21 cellular contexts compared by ENCODE assay signal in genomic region chr2:174477772-174478171, GRCh38.
"Had no signal": no experiment of that assay in that cellular context is flagged by ENCODE, and none has a peak within 500 bp of the region (broad histone marks: within the 10 kb centered on the region; RNA-seq: fewer than 3 reads in every experiment).

No MANE protein-coding gene starts in this region.

- ATAC-seq: activated T-cell treated with anti-CD3 and anti-CD28 coated beads, Interleukin-2, amount 50 U/mL, for 4 hours; stimulated activated naive CD8-positive, alpha-beta T cell treated with anti-CD3 and anti-CD28 coated beads, Interleukin-15, Interleukin-2, amounts not matched to agents 100 U/mL and 50 U/mL, for 24 hours had no signal

- DNase-seq: activated CD4-positive, alpha-beta T cell treated with anti-CD3 and anti-CD28 coated beads, Interleukin-2, amount 50 U/mL, for 1 hour; activated CD4-positive, CD25-positive, alpha-beta regulatory T cell treated with anti-CD3 and anti-CD28 coated beads, Interleukin-2, amount 50 U/mL, for 72 hours; activated CD8-positive, alpha-beta memory T cell treated with anti-CD3 and anti-CD28 coated beads, Interleukin-2, amount 50 U/mL, for 4 hours; activated naive CD4-positive, alpha-beta T cell treated with anti-CD3 and anti-CD28 coated beads for 36 hours; activated T-cell treated with anti-CD3 and anti-CD28 coated beads, Interleukin-2, amount 50 U/mL, for 4 hours; aorta; brain microvascular endothelial cell; colonic mucosa; erythroblast; foreskin melanocyte; head of caudate nucleus; kidney glomerular epithelial cell; left ventricle myocardium inferior; mammary epithelial cell; midbrain; nephron progenitor cell; nucleus accumbens; stimulated activated CD4-positive, alpha-beta T cell treated with anti-CD3 and anti-CD28 coated beads, Interleukin-2, amount 100 ng/mL, for 24 hours; stimulated activated naive CD8-positive, alpha-beta T cell treated with anti-CD3 and anti-CD28 coated beads, Interleukin-15, Interleukin-2, amounts not matched to agents 100 U/mL and 50 U/mL, for 24 hours; substantia nigra; tibial artery had no signal
